Comparison of ENCODE assay signal across 13 cellular contexts in the genomic region with DNA sequence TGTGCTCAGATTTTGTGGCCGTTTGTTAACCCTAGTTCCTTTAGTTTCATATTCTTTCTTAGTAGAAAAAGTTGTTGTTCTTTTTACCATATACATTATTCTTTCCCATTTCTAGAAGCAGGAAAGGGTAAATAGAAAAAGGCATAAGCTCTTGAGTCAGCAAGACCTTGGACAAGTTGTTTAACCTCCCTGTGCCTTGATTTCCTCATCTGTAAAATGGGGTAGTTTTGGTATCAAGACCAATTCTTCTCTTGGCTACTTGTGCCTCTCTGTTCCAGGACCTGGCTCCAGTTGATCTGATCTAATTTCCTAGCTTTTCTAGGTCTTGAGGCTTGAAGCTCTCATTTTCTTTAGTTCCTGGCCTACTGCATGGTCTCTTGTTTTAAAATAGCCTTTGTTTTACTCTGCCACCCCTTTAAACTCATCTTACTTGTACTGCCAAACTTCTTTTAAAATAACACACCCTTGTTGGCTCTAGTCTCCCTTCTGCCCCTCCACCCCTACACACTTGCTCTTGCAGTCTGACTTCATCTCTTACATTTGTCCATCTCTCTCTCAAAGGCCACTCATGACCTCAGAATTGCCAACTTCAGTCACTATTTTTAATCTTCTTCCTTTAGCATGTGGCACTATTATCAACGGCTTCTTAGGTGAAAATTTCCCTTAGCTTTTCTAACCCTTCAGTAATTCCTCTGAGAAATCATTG.
"Had no signal": no experiment of that assay in that cellular context is flagged by ENCODE, and none has a peak within 500 bp of the region (broad histone marks: within the 10 kb centered on the region; RNA-seq: fewer than 3 reads in every experiment).

No MANE protein-coding gene starts in this region.

- H3K36me3 ChIP-seq: breast epithelium had no signal

- H3K27me3 ChIP-seq: breast epithelium, stomach, tibial nerve, vagina had no signal

- H3K4me1 ChIP-seq: breast epithelium, stomach, vagina had no signal

- H3K9me3 ChIP-seq: breast epithelium, vagina had no signal

- H3K27ac ChIP-seq: breast epithelium, stomach, tibial nerve, vagina had no signal

- DNase-seq: activated CD4-positive, alpha-beta T cell treated with anti-CD3 and anti-CD28 coated beads, Interleukin-2, amount 50 U/mL, for 1 hour; activated naive CD4-positive, alpha-beta T cell treated with anti-CD3 and anti-CD28 coated beads, Interleukin-2, amount 50 U/mL, for 16 hours; amniotic stem cell; hypothalamus; kidney glomerular epithelial cell; natural killer cell; stomach had no signal

- ATAC-seq: natural killer cell had no signal

- FAIRE-seq: endothelial cell of umbilical vein had no signal

- H3K4me3 ChIP-seq: breast epithelium, lung, skin epidermis, stomach, tibial nerve, vagina had no signal
